ENCODE assay signal across 33 cellular contexts in genomic region chr5:67334383-67334782, GRCh38.
"Had no signal": no experiment of that assay in that cellular context is flagged by ENCODE, and none has a peak within 500 bp of the region (broad histone marks: within the 10 kb centered on the region; RNA-seq: fewer than 3 reads in every experiment).

No MANE protein-coding gene starts in this region.

- H3K4me1 Mint-ChIP-seq: activated CD4-positive, alpha-beta T cell treated with anti-CD3 and anti-CD28 coated beads, Interleukin-2, amount 10 ng/mL, durations not matched to agents 7 days and 5 days; activated naive CD8-positive, alpha-beta T cell treated with anti-CD3 and anti-CD28 coated beads, Interleukin-2, amount 50 U/mL, for 24 hours had no signal

- H3K36me3 ChIP-seq: brain microvascular endothelial cell, WERI-Rb-1 had no signal

- H3K27ac ChIP-seq: brain microvascular endothelial cell, PC-9, RWPE1, WERI-Rb-1 had no signal

- H3K4me3 Mint-ChIP-seq: activated CD4-positive, alpha-beta memory T cell treated with anti-CD3 and anti-CD28 coated beads for 36 hours; activated CD4-positive, alpha-beta T cell treated with anti-CD3 and anti-CD28 coated beads, Interleukin-2, amount 10 ng/mL, durations not matched to agents 7 days and 5 days; activated naive CD4-positive, alpha-beta T cell treated with anti-CD3 and anti-CD28 coated beads for 36 hours; activated naive CD8-positive, alpha-beta T cell; activated naive CD8-positive, alpha-beta T cell treated with anti-CD3 and anti-CD28 coated beads, Interleukin-2, amount 50 U/mL, for 24 hours; activated T-cell treated with anti-CD3 and anti-CD28 coated beads, Interleukin-2, amount 50 U/mL, for 4 hours; activated T-helper 1 cell treated with anti-CD3 and anti-CD28 coated beads, Interleukin-12 subunit alpha, Interleukin-12 subunit beta, Interleukin-2, Interleukin-4 antibody, amounts not matched to agents 30 ng/mL and 10 ng/mL and 1 ng/mL, durations not matched to agents 14 hours and 24 hours and 36 hours had no signal

- H3K27me3 ChIP-seq: brain microvascular endothelial cell had no signal

- H3K4me2 ChIP-seq: PC-9 had no signal

- H3K36me3 Mint-ChIP-seq: activated CD4-positive, alpha-beta memory T cell treated with anti-CD3 and anti-CD28 coated beads for 36 hours had no signal

- H3K4me3 ChIP-seq: PC-9 had no signal

- H3K27me3 Mint-ChIP-seq: activated naive CD8-positive, alpha-beta T cell had no signal

- H3K27ac Mint-ChIP-seq: activated CD4-positive, alpha-beta memory T cell treated with anti-CD3 and anti-CD28 coated beads for 36 hours; activated CD4-positive, alpha-beta T cell treated with anti-CD3 and anti-CD28 coated beads, Interleukin-2, amount 10 ng/mL, durations not matched to agents 7 days and 5 days; activated naive CD4-positive, alpha-beta T cell treated with anti-CD3 and anti-CD28 coated beads for 36 hours; activated naive CD8-positive, alpha-beta T cell; activated naive CD8-positive, alpha-beta T cell treated with anti-CD3 and anti-CD28 coated beads, Interleukin-2, amount 50 U/mL, for 24 hours; activated T-helper 1 cell treated with anti-CD3 and anti-CD28 coated beads, Interleukin-12 subunit alpha, Interleukin-12 subunit beta, Interleukin-2, Interleukin-4 antibody, amounts not matched to agents 30 ng/mL and 10 ng/mL and 1 ng/mL, durations not matched to agents 14 hours and 24 hours and 36 hours had no signal

- H3K9me3 Mint-ChIP-seq: activated CD4-positive, alpha-beta T cell treated with anti-CD3 and anti-CD28 coated beads, Interleukin-2, amount 10 ng/mL, durations not matched to agents 7 days and 5 days; activated T-helper 1 cell treated with anti-CD3 and anti-CD28 coated beads, Interleukin-12 subunit alpha, Interleukin-12 subunit beta, Interleukin-2, Interleukin-4 antibody, amounts not matched to agents 30 ng/mL and 10 ng/mL and 1 ng/mL, durations not matched to agents 14 hours and 24 hours and 36 hours had no signal

- FAIRE-seq: colon, RCC 7860, TTC549 had no signal

- DNase-seq: activated CD4-positive, alpha-beta memory T cell treated with anti-CD3 and anti-CD28 coated beads for 36 hours; activated CD4-positive, alpha-beta T cell treated with anti-CD3 and anti-CD28 coated beads, Interleukin-2, amount 10 ng/mL, durations not matched to agents 7 days and 5 days; activated CD8-positive, alpha-beta memory T cell treated with anti-CD3 and anti-CD28 coated beads, Interleukin-2, amount 50 U/mL, for 4 hours; activated gamma-delta T cell treated with Interleukin-2 at 50 U/mL for 16 hours; activated naive CD4-positive, alpha-beta T cell treated with anti-CD3 and anti-CD28 coated beads for 36 hours; activated naive CD8-positive, alpha-beta T cell treated with anti-CD3 and anti-CD28 coated beads, Interleukin-2, amount 50 U/mL, for 24 hours; activated T-cell treated with anti-CD3 and anti-CD28 coated beads for 4 hours; activated T-cell treated with anti-CD3 and anti-CD28 coated beads, Interleukin-2, amount 50 U/mL, for 4 hours; aorta; brain microvascular endothelial cell; central memory CD4-positive, alpha-beta T cell; NCI-H1092 treated with DMSO at 0.1 percent for 48 hours; NCI-H1417; NCI-H146; NCI-H187; NCI-H2029 treated with DMSO at 0.1 percent for 48 hours; NCI-H2107; NCI-H2171; NCI-H226; NCI-H446 treated with DMSO at 0.1 percent for 48 hours; NCI-H524; NCI-H69; NK-92 treated with Interleukin-12 subunit alpha and Interleukin-12 subunit beta, amount 100 ng/mL, for 24 hours; PC-9; SIG-M5; T1000; WERI-Rb-1 had no signal
